ENCODE assay signal across 23 cellular contexts in genomic region chr2:216260629-216261028, GRCh38.
"Had no signal": no experiment of that assay in that cellular context is flagged by ENCODE, and none has a peak within 500 bp of the region (broad histone marks: within the 10 kb centered on the region; RNA-seq: fewer than 3 reads in every experiment).

No MANE protein-coding gene starts in this region.

- DNase-seq: immature natural killer cell; kidney; left ventricle myocardium inferior; midbrain; mucosa of descending colon; naive thymus-derived CD4-positive, alpha-beta T cell; ovary; retina; right cardiac atrium; sigmoid colon; small intestine; spleen; stimulated activated CD4-positive, alpha-beta T cell treated with anti-CD3 and anti-CD28 coated beads, Interleukin-4, amount 100 ng/mL, for 24 hours; stimulated activated naive CD4-positive, alpha-beta T cell; tibial artery; trophoblast cell; upper lobe of right lung had no signal

- H3K4me3 ChIP-seq: left ventricle myocardium inferior, mucosa of descending colon, ovary, sigmoid colon, spleen, suprapubic skin, thoracic aorta, tibial artery, upper lobe of right lung had no signal

- FAIRE-seq: islet of Langerhans, kidney, small intestine, urothelium cell line had no signal

- H3K36me3 ChIP-seq: left ventricle myocardium inferior, ovary, sigmoid colon, spleen, suprapubic skin, thoracic aorta, tibial artery, upper lobe of right lung had no signal

- H3K4me1 ChIP-seq: left ventricle myocardium inferior, sigmoid colon, spleen, suprapubic skin, tibial artery, upper lobe of right lung had no signal

- H3K27me3 ChIP-seq: ovary, sigmoid colon, suprapubic skin, tibial artery, upper lobe of right lung had no signal

- ATAC-seq: mucosa of descending colon; naive thymus-derived CD4-positive, alpha-beta T cell; natural killer cell treated with Interleukin-12 subunit alpha and Interleukin-12 subunit beta and Interleukin-15 and Interleukin-18, amount 100 ng/mL, for 72 hours; right cardiac atrium; stimulated activated effector memory CD8-positive, alpha-beta T cell treated with anti-CD3 and anti-CD28 coated beads, Interleukin-12 subunit alpha, Interleukin-12 subunit beta, amount 100 ng/mL, for 72 hours; upper lobe of right lung had no signal

- H3K27ac ChIP-seq: left ventricle myocardium inferior, ovary, sigmoid colon, spleen, suprapubic skin, thoracic aorta, tibial artery, upper lobe of right lung had no signal

- H3K9me3 ChIP-seq: left ventricle myocardium inferior, mucosa of descending colon, ovary, sigmoid colon, spleen, suprapubic skin, thoracic aorta, tibial artery, upper lobe of right lung had no signal
